In the genomic region with DNA sequence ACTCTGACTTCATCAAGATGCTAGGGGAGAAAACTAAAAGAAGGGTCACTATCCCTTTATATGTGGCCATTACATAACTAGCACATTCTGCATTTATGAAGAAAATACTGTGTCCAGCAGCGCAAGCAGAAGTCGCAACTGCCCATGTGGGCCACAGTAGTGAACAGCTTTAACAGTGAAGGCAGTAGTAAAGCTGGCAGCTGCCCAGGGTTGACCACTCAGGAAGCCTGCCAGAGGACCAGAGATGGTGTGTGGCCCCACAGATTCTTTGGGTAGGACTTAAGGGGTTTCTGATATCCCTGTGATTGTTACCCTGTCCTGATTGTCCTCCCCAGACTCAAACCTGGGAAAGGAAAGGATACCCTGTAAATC, we compare ENCODE assay signal across 23 cellular contexts.
DNase-seq lines count a peak whose midpoint lies in the region; ATAC-seq, FAIRE-seq and TF ChIP-seq lines count a peak whose summit lies in the region.
"Had no signal": no experiment of that assay in that cellular context is flagged by ENCODE, and none has a peak within 500 bp of the region (broad histone marks: within the 10 kb centered on the region; RNA-seq: fewer than 3 reads in every experiment).

No MANE protein-coding gene starts in this region.

- H3K4me1 Mint-ChIP-seq in activated T-helper 17 cell treated with anti-CD3 and anti-CD28 coated beads, Interleukin-2, amount 50 U/mL, for 72 hours = peaks cover 6% of the 10 kb centered on the region
- H3K4me1 Mint-ChIP-seq: CD14-positive monocyte, memory B cell, nephron had no signal

- CTCF ChIA-PET in AG04450 (lab: Charles Lee) = interaction anchor here (1.0 to 7.4 kb wide), 4 partner anchors 22 to 175 kb away, joined by 3 to 117 read pairs (median 17); no protein-coding TSS in a partner anchor
- CTCF ChIA-PET in Panc1 (lab: Charles Lee) = interaction anchor here (0.9 kb wide), 1 partner anchor 117 kb away, joined by 3 read pairs; no protein-coding TSS in a partner anchor
- CTCF ChIA-PET in endothelial cell of umbilical vein (lab: Charles Lee) = interaction anchor here (1.0 to 5.6 kb wide), 14 partner anchors 39 to 175 kb away, joined by 3 to 101 read pairs (median 5); a partner anchor contains a TSS

- H3K27ac ChIP-seq in AG04450 (ENCODE audit: low read depth, low read length) = peak overlapping the region; percentile 80
- no peak overlapping the region for H3K27ac ChIP-seq in Panc1 (ENCODE audit: low read length)
- H3K27ac ChIP-seq in endothelial cell of umbilical vein (ENCODE audit: insufficient read depth, low read depth, low read length) = peak overlapping the region; percentile 70
- H3K27ac ChIP-seq in ovary = peak overlapping the region in 1 of 2 donors; percentile 32
- H3K27ac ChIP-seq: prostate gland had no signal

- H3K9ac ChIP-seq in endothelial cell of umbilical vein (replicated peaks; ENCODE audit: extremely low read depth, insufficient read depth, low read length) = peak overlapping the region; percentile 17

- no TSS peak for BruUV-seq in Panc1 (replicated peaks; lab: Mats Ljungman, UMichigan)
- BruUV-seq in endothelial cell of umbilical vein (replicated peaks; lab: Mats Ljungman, UMichigan) = TSS peak; percentile 74

- intact Hi-C loops in Panc1 (cut with micrococcal nuclease; ENCODE audit: unreplicated experiment) = no loop called here
- intact Hi-C loops in endothelial cell of umbilical vein (cut with micrococcal nuclease) = loop anchor here (1.0 kb wide), 1 partner anchor 42 kb away; no protein-coding TSS in a partner anchor
- intact Hi-C loops in ovary (cut with DNase I) = no loop called here
- intact Hi-C loops in left colon (cut with DNase I, micrococcal nuclease) = no loop called here

- TF ChIP-seq EP300 in ovary (IDR thresholded peaks at IDR 0.05) = no peak

- H3K9me3 Mint-ChIP-seq in activated T-helper 17 cell treated with anti-CD3 and anti-CD28 coated beads, Interleukin-2, amount 50 U/mL, for 72 hours = no peaks in the 10 kb centered on the region
- H3K9me3 Mint-ChIP-seq: CD14-positive monocyte, memory B cell, nephron had no signal

- TF ChIP-seq CTCF in AG04450 (IDR thresholded peaks at IDR 0.05; ENCODE audit: low read depth, low read length) (no peak), Panc1 (IDR thresholded peaks at IDR 0.05) (no peak), endothelial cell of umbilical vein (IDR thresholded peaks at IDR 0.05; ENCODE audit: extremely low read depth in 1 of 2, insufficient read depth in 1 of 2, low read depth in 1 of 2, low read length in 2 of 2) (no peak), ovary (IDR thresholded peaks at IDR 0.05) (no peak)

- peak overlapping the region; percentile 13 for H3K4me2 ChIP-seq in endothelial cell of umbilical vein (ENCODE audit: insufficient read depth, low read length)

- ATAC-seq in Panc1 (peak; percentile 37), left colon (no peak)
- no peak for ATAC-seq in activated T-helper 17 cell treated with anti-CD3 and anti-CD28 coated beads, Interleukin-2, amount 50 U/mL, for 72 hours (replicated peaks)

- dilution Hi-C loops in endothelial cell of umbilical vein (cut with MboI; ENCODE audit: extremely low pct_ligation_motif_present, low sequenced_read_pairs) = loop anchor here (25.0 kb wide), 1 partner anchor 101 kb away; a partner anchor contains a TSS

- no peaks in the 10 kb centered on the region for H3K36me3 Mint-ChIP-seq in activated T-helper 17 cell treated with anti-CD3 and anti-CD28 coated beads, Interleukin-2, amount 50 U/mL, for 72 hours (ENCODE audit: low read depth)
- H3K36me3 Mint-ChIP-seq: CD14-positive monocyte, memory B cell had no signal

- no peak overlapping the region for H3K27ac Mint-ChIP-seq in activated T-helper 17 cell treated with anti-CD3 and anti-CD28 coated beads, Interleukin-2, amount 50 U/mL, for 72 hours
- H3K27ac Mint-ChIP-seq: CD14-positive monocyte, memory B cell, nephron had no signal

- H3K9me3 ChIP-seq in AG04450 (ENCODE audit: control insufficient read depth, insufficient read depth, low read length) = no peaks in the 10 kb centered on the region
- no peaks in the 10 kb centered on the region; the same call in 1 of the 2 replicates for H3K9me3 ChIP-seq in Panc1 (ENCODE audit: control insufficient read depth, insufficient read depth, low read depth, low read length)
- no peaks in the 10 kb centered on the region for H3K9me3 ChIP-seq in endothelial cell of umbilical vein (replicated peaks; ENCODE audit: control insufficient read depth, insufficient read depth, low read length)
- H3K9me3 ChIP-seq in ovary = no peaks in the 10 kb centered on the region
- H3K9me3 ChIP-seq: Peyer's patch, prostate gland had no signal

- no peak for DNase-seq in AG04450 (ENCODE audit: low read depth, low spot score)
- DNase-seq in Panc1 (ENCODE audit: low read depth, low spot score) = no peak
- no peak for DNase-seq in endothelial cell of umbilical vein (ENCODE audit: low read depth, low spot score)
- DNase-seq in ovary = peak in 4 of 5 donors; percentile 22 to 41 (median 36)
- DNase-seq in SHP77 (lab: John Stamatoyannopoulos, UW) = no peak
- no peak for DNase-seq in left colon
- no peak for DNase-seq in activated CD4-positive, CD25-positive, alpha-beta regulatory T cell (lab: John Stamatoyannopoulos, UW)
- DNase-seq: activated naive CD4-positive, alpha-beta T cell treated with Interleukin-2 at 50 U/mL for 16 hours; H7; hippocampal formation; kidney; NCI-H187; NCI-H2227 treated with DMSO at 0.1 percent for 48 hours; NCI-H82 had no signal

- POLR2A ChIA-PET in AG04450 (lab: Yijun Ruan, JAX) = interaction anchor here (1.0 to 1.9 kb wide), 9 partner anchors 41 to 317 kb away, joined by 4 to 31 read pairs (median 7); a partner anchor contains a TSS
- POLR2A ChIA-PET in Panc1 (lab: Charles Lee) = no interaction called here
- POLR2A ChIA-PET in endothelial cell of umbilical vein (lab: Charles Lee) = interaction anchor here (1.0 to 1.4 kb wide), 7 partner anchors 41 to 317 kb away, joined by 3 to 10 read pairs (median 6); a partner anchor contains a TSS

- H3K27me3 ChIP-seq in AG04450 (ENCODE audit: control insufficient read depth, insufficient read depth, low read length) = no peaks in the 10 kb centered on the region
- H3K27me3 ChIP-seq in Panc1 (ENCODE audit: control insufficient read depth, insufficient read depth, low read length) = no peaks in the 10 kb centered on the region
- H3K27me3 ChIP-seq in endothelial cell of umbilical vein (ENCODE audit: control insufficient read depth in 2 of 2, insufficient read depth in 2 of 2, low read length in 2 of 2) = no peaks in the 10 kb centered on the region
- no peaks in the 10 kb centered on the region for H3K27me3 ChIP-seq in ovary
- H3K27me3 ChIP-seq: Peyer's patch had no signal

- in situ Hi-C loops in Panc1 (cut with HindIII; ENCODE audit: low pct_unique_long_range_greater_than_20kb, low sequenced_read_pairs) = no loop called here

- H3K4me3 Mint-ChIP-seq in activated T-helper 17 cell treated with anti-CD3 and anti-CD28 coated beads, Interleukin-2, amount 50 U/mL, for 72 hours = no peak overlapping the region
- H3K4me3 Mint-ChIP-seq: CD14-positive monocyte, memory B cell, nephron had no signal

- no peaks in the 10 kb centered on the region; the same call in none of the 2 replicates for H3K4me1 ChIP-seq in Panc1 (ENCODE audit: control insufficient read depth, insufficient read depth, low read length)
- H3K4me1 ChIP-seq in endothelial cell of umbilical vein (ENCODE audit: control insufficient read depth, extremely low read depth, insufficient read depth, low read length) = peaks cover 30% of the 10 kb centered on the region
- peaks cover 2% of the 10 kb centered on the region for H3K4me1 ChIP-seq in ovary (ENCODE audit: insufficient read depth)
- H3K4me1 ChIP-seq: Peyer's patch, prostate gland had no signal

- H3K79me2 ChIP-seq in endothelial cell of umbilical vein (ENCODE audit: control insufficient read depth, insufficient read depth, low read length) = no peaks in the 10 kb centered on the region

- peak overlapping the region; percentile 57 for H2AFZ ChIP-seq in endothelial cell of umbilical vein (ENCODE audit: low read depth, low read length)

- no peak overlapping the region for H3K4me3 ChIP-seq in AG04450 (ENCODE audit: low read depth, low read length)
- no peak overlapping the region for H3K4me3 ChIP-seq in Panc1 (ENCODE audit: low read depth in 2 of 2, low read length in 2 of 2)
- no peak overlapping the region for H3K4me3 ChIP-seq in endothelial cell of umbilical vein (replicated peaks in 1 of 3; ENCODE audit: insufficient read depth in 1 of 3, low read depth in 1 of 3, low read length in 3 of 3)
- no peak overlapping the region for H3K4me3 ChIP-seq in ovary
- H3K4me3 ChIP-seq: Peyer's patch, prostate gland had no signal

- no peaks in the 10 kb centered on the region for H3K9me1 ChIP-seq in endothelial cell of umbilical vein (replicated peaks; ENCODE audit: control insufficient read depth, extremely low read depth, insufficient read depth, low read length)

- H4K20me1 ChIP-seq in endothelial cell of umbilical vein (replicated peaks; ENCODE audit: control insufficient read depth, extremely low read depth, insufficient read depth, low read length) = no peaks in the 10 kb centered on the region

- TF ChIP-seq POLR2A in endothelial cell of umbilical vein (IDR thresholded peaks at IDR 0.05; ENCODE audit: low read depth, low read length) (no peak), ovary (IDR thresholded peaks at IDR 0.05) (no peak)

- FAIRE-seq in endothelial cell of umbilical vein (lab: Jason Lieb, UNC) = no peak
- FAIRE-seq: G401.6, GM19239, kidney, TTC549 had no signal

- WGBS in ovary, 3 donors = 94 to 98% (median 95%) methylated on average over 2 of the region's 2 CpGs

- H3K36me3 ChIP-seq in Panc1 (ENCODE audit: control insufficient read depth, insufficient read depth, low read length) (no peaks in the 10 kb centered on the region), endothelial cell of umbilical vein (ENCODE audit: control insufficient read depth in 2 of 2, extremely low read depth in 1 of 2, insufficient read depth in 2 of 2, low read length in 2 of 2) (no peaks in the 10 kb centered on the region), ovary (no peaks in the 10 kb centered on the region)
- H3K36me3 ChIP-seq: Peyer's patch, prostate gland had no signal

- H3K27me3 Mint-ChIP-seq in activated T-helper 17 cell treated with anti-CD3 and anti-CD28 coated beads, Interleukin-2, amount 50 U/mL, for 72 hours = peaks cover 15% of the 10 kb centered on the region
- H3K27me3 Mint-ChIP-seq: memory B cell had no signal

TF ChIP-seq in endothelial cell of umbilical vein, 7 proteins besides CTCF, POLR2A, EP300 and RAD21:
- TF ChIP-seq MYC (IDR thresholded peaks at IDR 0.05; ENCODE audit: low read depth, low read length) (no peak), JUN (IDR thresholded peaks at IDR 0.05; ENCODE audit: borderline replicate concordance, insufficient read depth, insufficient read length, low read depth) (no peak), EZH2 (IDR thresholded peaks at IDR 0.05; ENCODE audit: borderline replicate concordance, low read depth, low read length, severe bottlenecking) (no peak), GATA2 (IDR thresholded peaks at IDR 0.05; ENCODE audit: insufficient read depth, insufficient read length, low read depth, low read length) (no peak)
TF ChIP-seq in endothelial cell of umbilical vein: peak in this region for 0.

Comparison
In these comparisons a context has a peak if more than half of its experiments do, and no peak if none do; other contexts are left out.
1. DNase-seq: peak in ovary (4 of 5); none in AG04450 (single experiment), Panc1 (single experiment), endothelial cell of umbilical vein (single experiment), SHP77 (0 of 2), left colon (0 of 2) and activated CD4-positive, CD25-positive, alpha-beta regulatory T cell (0 of 4).